26 cellular contexts compared by ENCODE assay signal in genomic region chr6:165999279-165999678, GRCh38.
"Had no signal": no experiment of that assay in that cellular context is flagged by ENCODE, and none has a peak within 500 bp of the region (broad histone marks: within the 10 kb centered on the region; RNA-seq: fewer than 3 reads in every experiment).

No MANE protein-coding gene starts in this region.

- H3K9me3 ChIP-seq: left ventricle myocardium inferior, pancreas, prostate gland, suprapubic skin, thoracic aorta, tibial artery, upper lobe of right lung had no signal

- H3K36me3 ChIP-seq: left ventricle myocardium inferior, pancreas, prostate gland, suprapubic skin, thoracic aorta, tibial artery, upper lobe of right lung had no signal

- H3K36me3 Mint-ChIP-seq: mesothelial cell of epicardium, natural killer cell had no signal

- H3K4me1 Mint-ChIP-seq: naive B cell, natural killer cell had no signal

- H3K27me3 ChIP-seq: pancreas, suprapubic skin, upper lobe of right lung had no signal

- H3K27ac Mint-ChIP-seq: mesothelial cell of epicardium; natural killer cell; nephron progenitor cell; stimulated activated naive CD8-positive, alpha-beta T cell treated with anti-CD3 and anti-CD28 coated beads, Interleukin-15, Interleukin-2, amounts not matched to agents 100 ng/mL and 50 ng/mL, for 24 hours had no signal

- H3K9me3 Mint-ChIP-seq: natural killer cell; stimulated activated naive CD8-positive, alpha-beta T cell treated with anti-CD3 and anti-CD28 coated beads, Interleukin-15, Interleukin-2, amounts not matched to agents 100 ng/mL and 50 ng/mL, for 24 hours had no signal

- DNase-seq: islet precursor cell; left ventricle myocardium inferior; mesendoderm; naive B cell; natural killer cell; nephron progenitor cell; nucleus accumbens; retina; right cardiac atrium; stimulated activated CD4-positive, alpha-beta T cell treated with anti-CD3 and anti-CD28 coated beads, Interleukin-12 subunit alpha, Interleukin-12 subunit beta, amount 100 ng/mL, for 4 hours; stimulated activated CD4-positive, alpha-beta T cell treated with anti-CD3 and anti-CD28 coated beads, Interleukin-15, amount 100 ng/mL, for 24 hours; stimulated activated CD4-positive, alpha-beta T cell treated with anti-CD3 and anti-CD28 coated beads, Interleukin-2, amount 100 ng/mL, for 24 hours; stimulated activated CD4-positive, alpha-beta T cell treated with anti-CD3 and anti-CD28 coated beads, Interleukin-4, amount 100 ng/mL, for 1 hour; stimulated activated naive CD4-positive, alpha-beta T cell; tibial artery; trophoblast cell; upper lobe of right lung had no signal

- H3K4me3 Mint-ChIP-seq: mesothelial cell of epicardium; naive B cell; natural killer cell; nephron progenitor cell; stimulated activated naive CD8-positive, alpha-beta T cell treated with anti-CD3 and anti-CD28 coated beads, Interleukin-15, Interleukin-2, amounts not matched to agents 100 ng/mL and 50 ng/mL, for 24 hours had no signal

- H3K4me3 ChIP-seq: left ventricle myocardium inferior, lung, pancreas, prostate gland, skin epidermis, suprapubic skin, thoracic aorta, tibial artery, upper lobe of right lung had no signal

- ATAC-seq: natural killer cell, pancreas, right cardiac atrium, sciatic nerve had no signal

- H3K4me1 ChIP-seq: left ventricle myocardium inferior, pancreas, prostate gland, suprapubic skin, tibial artery, upper lobe of right lung had no signal

- H3K27ac ChIP-seq: left ventricle myocardium inferior, pancreas, prostate gland, skin epidermis, suprapubic skin, thoracic aorta, tibial artery, upper lobe of right lung had no signal
